Comparison of ENCODE assay signal across 21 cellular contexts in the genomic region with DNA sequence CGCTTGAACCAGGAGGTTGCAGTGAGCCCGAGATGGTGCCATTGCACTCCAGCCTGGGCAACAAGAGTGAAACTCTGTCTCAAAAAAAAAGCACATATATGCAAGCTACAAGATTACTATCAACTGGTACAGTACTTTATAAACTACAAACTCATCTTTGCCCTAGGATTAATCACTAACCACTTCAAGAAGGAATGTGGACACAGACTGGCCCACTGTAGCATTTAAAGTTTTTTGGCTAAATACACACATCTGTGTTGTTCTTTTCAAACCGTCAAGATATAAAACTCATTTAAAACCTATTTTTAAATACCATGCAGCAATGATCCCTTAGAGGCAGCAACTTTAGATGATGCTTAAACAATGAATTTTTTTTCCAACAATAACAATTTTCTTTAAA.
A peak's percentile ranks its signal among the peaks of the same experiment; 100 is the strongest.
DNase-seq lines count a peak whose midpoint lies in the region; ATAC-seq, FAIRE-seq and TF ChIP-seq lines count a peak whose summit lies in the region.
"Had no signal": no experiment of that assay in that cellular context is flagged by ENCODE, and none has a peak within 500 bp of the region (broad histone marks: within the 10 kb centered on the region; RNA-seq: fewer than 3 reads in every experiment).

No MANE protein-coding gene starts in this region.

- no peaks in the 10 kb centered on the region for H3K36me3 Mint-ChIP-seq in MCF 10A (ENCODE audit: insufficient read depth, unreplicated experiment)

- H3K4me2 ChIP-seq in mammary epithelial cell (ENCODE audit: insufficient read depth, low read depth, low read length) (no peak overlapping the region), PC-9 (no peak overlapping the region)

- no peak for TF ChIP-seq CTCF in MCF 10A (IDR thresholded peaks at IDR 0.05; ENCODE audit: unreplicated experiment)
- no peak for TF ChIP-seq CTCF in mammary epithelial cell (conservative IDR thresholded peaks at IDR 0.05 in 1 of 2, IDR thresholded peaks at IDR 0.05 in 1 of 2; ENCODE audit: extremely low read depth in 1 of 2, insufficient read depth in 1 of 2, low read depth in 1 of 2, low read length in 2 of 2)
- TF ChIP-seq CTCF in PC-9 (conservative IDR thresholded peaks at IDR 0.05) = no peak
- TF ChIP-seq CTCF in astrocyte of the spinal cord (IDR thresholded peaks at IDR 0.05; ENCODE audit: low read depth, low read length) = no peak

- ATAC-seq in GM18517 (IDR thresholded peaks at IDR 0.05; ENCODE audit: unreplicated experiment) (no peak), GM18502 (IDR thresholded peaks at IDR 0.05; ENCODE audit: poor library complexity, unreplicated experiment) (no peak)
- ATAC-seq: T-cell had no signal

- H3K27ac ChIP-seq in mammary epithelial cell (ENCODE audit: insufficient read depth, low read depth, low read length) (no peak overlapping the region), PC-9 (peak overlapping the region; percentile 24)
- H3K27ac ChIP-seq: C4-2B had no signal

- no peak overlapping the region for H3K9ac ChIP-seq in mammary epithelial cell (ENCODE audit: insufficient read depth, low read length)

- H3K79me2 ChIP-seq in mammary epithelial cell (ENCODE audit: insufficient read depth, low read length) = no peaks in the 10 kb centered on the region
- H3K79me2 ChIP-seq in PC-9 (ENCODE audit: low read depth) = no peaks in the 10 kb centered on the region

- intact Hi-C loops in MCF 10A (cut with micrococcal nuclease) = no loop called here
- intact Hi-C loops in mammary epithelial cell (cut with micrococcal nuclease) = loop anchor here (5.0 kb wide), 1 partner anchor 160 kb away; no protein-coding TSS in a partner anchor
- intact Hi-C loops in PC-9 (cut with micrococcal nuclease; ENCODE audit: unreplicated experiment) = no loop called here

- H3K9me3 Mint-ChIP-seq in MCF 10A (ENCODE audit: unreplicated experiment) = no peaks in the 10 kb centered on the region
- H3K9me3 Mint-ChIP-seq: IgD-negative memory B cell, T-cell had no signal

- H3K27me3 ChIP-seq in mammary epithelial cell (ENCODE audit: insufficient read depth, low read length) (no peaks in the 10 kb centered on the region), PC-9 (ENCODE audit: insufficient read depth, low read depth) (no peaks in the 10 kb centered on the region)

- H3K9me3 ChIP-seq in mammary epithelial cell (replicated peaks; ENCODE audit: insufficient read depth, low read length) = no peaks in the 10 kb centered on the region
- no peaks in the 10 kb centered on the region for H3K9me3 ChIP-seq in PC-9 (ENCODE audit: insufficient read depth, low read depth)

- BruUV-seq in MCF 10A (replicated peaks; lab: Mats Ljungman, UMichigan) (no TSS peak), mammary epithelial cell (replicated peaks; lab: Mats Ljungman, UMichigan) (no TSS peak), PC-9 (replicated peaks; lab: Mats Ljungman, UMichigan) (no TSS peak)

- H3K4me3 ChIP-seq in mammary epithelial cell (replicated peaks in 1 of 3; ENCODE audit: insufficient read depth in 1 of 3, low read depth in 2 of 3, low read length in 3 of 3) = no peak overlapping the region
- H3K4me3 ChIP-seq in PC-9 = no peak overlapping the region
- H3K4me3 ChIP-seq in astrocyte of the spinal cord (ENCODE audit: low read depth, low read length) = no peak overlapping the region

- peaks cover 15% of the 10 kb centered on the region for H3K4me1 Mint-ChIP-seq in MCF 10A (ENCODE audit: insufficient read depth, unreplicated experiment)
- H3K4me1 Mint-ChIP-seq: T-cell had no signal

- DNase-seq in MCF 10A (ENCODE audit: unreplicated experiment) (no peak), mammary epithelial cell (no peak), PC-9 (no peak), astrocyte of the spinal cord (ENCODE audit: low read depth, low spot score) (peak; percentile 36), GM19239 (ENCODE audit: insufficient read length, low spot score) (no peak), HEK293T (ENCODE audit: extremely low spot score) (no peak)
- DNase-seq: DMS 273 treated with DMSO at 0.1 percent for 48 hours; Kasumi-1; MV-4-11; NCI-H1417 treated with DMSO at 0.1 percent for 48 hours; NCI-H1930; NCI-H2171; NCI-H446; NK-92 treated with Interleukin-12 subunit alpha and Interleukin-12 subunit beta, amount 100 ng/mL, for 24 hours; T-cell had no signal

- dilution Hi-C loops in mammary epithelial cell (cut with HindIII; ENCODE audit: low sequenced_read_pairs) = no loop called here

- CTCF ChIA-PET in MCF 10A (lab: Yijun Ruan, JAX) (interaction anchor here (0.6 to 1.1 kb wide), 2 partner anchors 301 to 1152 kb away, joined by 3 read pairs; no protein-coding TSS in a partner anchor), mammary epithelial cell (lab: Charles Lee; ENCODE audit: low non-redundant PET) (no interaction called here), PC-9 (lab: Charles Lee) (interaction anchor here (0.6 kb wide), 1 partner anchor 57 kb away, joined by 3 read pairs; no protein-coding TSS in a partner anchor), HEK293T (lab: Yijun Ruan, JAX) (no interaction called here)

- no peaks in the 10 kb centered on the region for H4K20me1 ChIP-seq in mammary epithelial cell (ENCODE audit: insufficient read depth, low read length)
- no peaks in the 10 kb centered on the region for H4K20me1 ChIP-seq in PC-9 (ENCODE audit: insufficient read depth)

- peaks cover 18% of the 10 kb centered on the region for H3K4me1 ChIP-seq in mammary epithelial cell (ENCODE audit: insufficient read depth, low read length)
- H3K4me1 ChIP-seq in PC-9 (replicated peaks; ENCODE audit: insufficient read depth) = peaks cover 15% of the 10 kb centered on the region

- FAIRE-seq in GM19239 (lab: Jason Lieb, UNC) = no peak
- FAIRE-seq: GM18507, H1 had no signal

- peak overlapping the region; percentile 35 for H3K27ac Mint-ChIP-seq in MCF 10A (ENCODE audit: low read depth, unreplicated experiment)
- H3K27ac Mint-ChIP-seq: T-cell had no signal

- H3K27me3 Mint-ChIP-seq in MCF 10A (ENCODE audit: insufficient read depth, unreplicated experiment) = no peaks in the 10 kb centered on the region
- H3K27me3 Mint-ChIP-seq: IgD-negative memory B cell, T-cell had no signal

- in situ Hi-C loops in mammary epithelial cell (cut with MboI; ENCODE audit: low sequenced_read_pairs in 2 of 2) = no loop called here
- in situ Hi-C loops in astrocyte of the spinal cord (cut with HindIII; ENCODE audit: low sequenced_read_pairs) = no loop called here

- no peaks in the 10 kb centered on the region for H3F3A ChIP-seq in PC-9 (ENCODE audit: insufficient read depth, low read depth)

- WGBS in mammary epithelial cell (ENCODE audit: low coverage, missing lambda C conversion rate) = 80% methylated on average over 3 of the region's 3 CpGs

- no peak overlapping the region for H3K4me3 Mint-ChIP-seq in MCF 10A (ENCODE audit: unreplicated experiment)
- H3K4me3 Mint-ChIP-seq: IgD-negative memory B cell, T-cell had no signal

- H2AFZ ChIP-seq in mammary epithelial cell (ENCODE audit: low read depth, low read length) (no peak overlapping the region), PC-9 (no peak overlapping the region)

- POLR2A ChIA-PET in MCF 10A (lab: Yijun Ruan, JAX) (interaction anchor here (0.6 to 1.3 kb wide), 2 partner anchors 142 to 818 kb away, joined by 3 read pairs; no protein-coding TSS in a partner anchor), PC-9 (lab: Charles Lee; ENCODE audit: unreplicated experiment) (no interaction called here), HEK293T (lab: Yijun Ruan, JAX) (no interaction called here)

- no peaks in the 10 kb centered on the region for H3K9me2 ChIP-seq in PC-9 (ENCODE audit: insufficient read depth)

- H3K36me3 ChIP-seq in mammary epithelial cell (ENCODE audit: insufficient read depth, low read length) (no peaks in the 10 kb centered on the region), PC-9 (ENCODE audit: low read depth) (no peaks in the 10 kb centered on the region)

TF ChIP-seq in HEK293T, 16 proteins besides CTCF, POLR2A, EP300 and RAD21:
- TF ChIP-seq ELF4 (IDR thresholded peaks at IDR 0.05) (no peak), TARDBP (IDR thresholded peaks at IDR 0.05) (no peak), ZNF384 (IDR thresholded peaks at IDR 0.05) (no peak), NFRKB (IDR thresholded peaks at IDR 0.05) (no peak), BHLHE40 (IDR thresholded peaks at IDR 0.05; ENCODE audit: borderline replicate concordance) (no peak), LEF1 (IDR thresholded peaks at IDR 0.05; ENCODE audit: borderline replicate concordance) (no peak), CTBP1 (IDR thresholded peaks at IDR 0.05; ENCODE audit: borderline replicate concordance) (no peak), SP1 (IDR thresholded peaks at IDR 0.05) (no peak), HDGF (IDR thresholded peaks at IDR 0.05; ENCODE audit: borderline replicate concordance) (no peak), FOXK2 (IDR thresholded peaks at IDR 0.05) (no peak), ARNT (IDR thresholded peaks at IDR 0.05) (no peak), FOXM1 (IDR thresholded peaks at IDR 0.05; ENCODE audit: borderline replicate concordance) (no peak)
- TF ChIP-seq, protein P1, sequence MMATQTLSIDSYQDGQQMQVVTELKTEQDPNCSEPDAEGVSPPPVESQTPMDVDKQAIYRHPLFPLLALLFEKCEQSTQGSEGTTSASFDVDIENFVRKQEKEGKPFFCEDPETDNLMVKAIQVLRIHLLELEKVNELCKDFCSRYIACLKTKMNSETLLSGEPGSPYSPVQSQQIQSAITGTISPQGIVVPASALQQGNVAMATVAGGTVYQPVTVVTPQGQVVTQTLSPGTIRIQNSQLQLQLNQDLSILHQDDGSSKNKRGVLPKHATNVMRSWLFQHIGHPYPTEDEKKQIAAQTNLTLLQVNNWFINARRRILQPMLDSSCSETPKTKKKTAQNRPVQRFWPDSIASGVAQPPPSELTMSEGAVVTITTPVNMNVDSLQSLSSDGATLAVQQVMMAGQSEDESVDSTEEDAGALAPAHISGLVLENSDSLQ (IDR thresholded peaks at IDR 0.05) = no peak

Comparison
In these comparisons a context has a peak if more than half of its experiments do, and no peak if none do; other contexts are left out.
1. CTCF ChIA-PET loops: an anchor here in MCF 10A (0.6 to 1.1 kb wide) and PC-9 (0.6 kb wide); none called in mammary epithelial cell and HEK293T.